In genomic region chr4:85828295-85828910, GRCh38 we compare ENCODE assay signal across 11 cellular contexts.
DNase-seq lines count a peak whose midpoint lies in the region; ATAC-seq, FAIRE-seq and TF ChIP-seq lines count a peak whose summit lies in the region.
"Had no signal": no experiment of that assay in that cellular context is flagged by ENCODE, and none has a peak within 500 bp of the region (broad histone marks: within the 10 kb centered on the region; RNA-seq: fewer than 3 reads in every experiment).

No MANE protein-coding gene starts in this region.

- peak overlapping the region; percentile 82 to 86 (median 83) for H3K4me3 Mint-ChIP-seq in nephron
- H3K4me3 Mint-ChIP-seq in activated naive CD8-positive, alpha-beta T cell treated with anti-CD3 and anti-CD28 coated beads, Interleukin-2, amount 50 U/mL, for 24 hours: no peak overlapping the region
- H3K4me3 Mint-ChIP-seq: activated naive CD4-positive, alpha-beta T cell treated with anti-CD3 and anti-CD28 coated beads for 36 hours; B cell had no signal

- H3K4me1 Mint-ChIP-seq in nephron: peaks cover 83% of the 10 kb centered on the region
- H3K4me1 Mint-ChIP-seq in activated naive CD8-positive, alpha-beta T cell treated with anti-CD3 and anti-CD28 coated beads, Interleukin-2, amount 50 U/mL, for 24 hours: peaks cover 4% of the 10 kb centered on the region

- H3F3A ChIP-seq in PC-3 (ENCODE audit: low read length, unreplicated experiment): no peaks in the 10 kb centered on the region

- H3K9ac ChIP-seq in PC-3 (ENCODE audit: low read length): peak overlapping the region; percentile 41

- DNase-seq in A549 (ENCODE audit: low read depth in 1 of 2, low spot score in 1 of 2) (no peak), PC-3 (peak; percentile 43), epithelial cell of proximal tubule (ENCODE audit: low read depth) (no peak), GM12891 (ENCODE audit: insufficient read length, low spot score) (no peak), EL (no peak), SW480 (ENCODE audit: low spot score) (no peak)
- DNase-seq in activated naive CD8-positive, alpha-beta T cell treated with anti-CD3 and anti-CD28 coated beads, Interleukin-2, amount 50 U/mL, for 24 hours: no peak
- DNase-seq: activated naive CD4-positive, alpha-beta T cell treated with anti-CD3 and anti-CD28 coated beads for 36 hours; stimulated activated CD4-positive, alpha-beta T cell treated with anti-CD3 and anti-CD28 coated beads, Interleukin-12 subunit alpha, Interleukin-12 subunit beta, amount 100 ng/mL, for 4 hours had no signal

- BruUV-seq in PC-3 (replicated peaks; lab: Mats Ljungman, UMichigan): no TSS peak

- CTCF ChIA-PET in A549 (lab: Yijun Ruan, JAX) (interaction anchor here (1.5 to 2.9 kb wide), 3 partner anchors 32 to 141 kb away, joined by 3 to 9 read pairs (median 9); no protein-coding TSS in a partner anchor), PC-3 (lab: Charles Lee) (interaction anchor here (0.7 kb wide), 1 partner anchor 32 kb away, joined by 4 read pairs; no protein-coding TSS in a partner anchor)

- peak in 1 of 2 experiments; percentile 45; a peak in 1 of 6 replicates for ATAC-seq in A549
- 0 out of 2 replicates have a peak, but pooled peaks have one; percentile 30 for ATAC-seq in PC-3
- ATAC-seq in activated naive CD8-positive, alpha-beta T cell treated with anti-CD3 and anti-CD28 coated beads, Interleukin-2, amount 50 U/mL, for 24 hours: no peak

- no peaks in the 10 kb centered on the region for H3K36me3 Mint-ChIP-seq in nephron (ENCODE audit: low read depth)
- H3K36me3 Mint-ChIP-seq in activated naive CD8-positive, alpha-beta T cell treated with anti-CD3 and anti-CD28 coated beads, Interleukin-2, amount 50 U/mL, for 24 hours (ENCODE audit: low read depth): no peaks in the 10 kb centered on the region

- H3K79me2 ChIP-seq in PC-3 (ENCODE audit: low read length): no peaks in the 10 kb centered on the region

- 20% methylated on average over 7 of the region's 7 CpGs for WGBS in A549 (ENCODE audit: missing lambda C conversion rate)

- TF ChIP-seq POLR2A in A549 (IDR thresholded peaks at IDR 0.05; ENCODE audit: low read length): no peak
- TF ChIP-seq POLR2A in GM12891 (IDR thresholded peaks at IDR 0.05; ENCODE audit: low read depth, low read length): no peak

- peak overlapping the region; percentile 94 for H3K4me2 ChIP-seq in A549
- peak overlapping the region; percentile 85 for H3K4me2 ChIP-seq in PC-3 (ENCODE audit: low read length)

- intact Hi-C loops in PC-3 (cut with micrococcal nuclease): loop anchor here (5.0 to 10.0 kb wide), 2 partner anchors 34 to 216 kb away; no protein-coding TSS in a partner anchor

- H3K9me3 Mint-ChIP-seq in nephron: no peaks in the 10 kb centered on the region
- H3K9me3 Mint-ChIP-seq in activated naive CD8-positive, alpha-beta T cell treated with anti-CD3 and anti-CD28 coated beads, Interleukin-2, amount 50 U/mL, for 24 hours: no peaks in the 10 kb centered on the region
- H3K9me3 Mint-ChIP-seq: activated naive CD4-positive, alpha-beta T cell treated with anti-CD3 and anti-CD28 coated beads for 36 hours had no signal

- TF ChIP-seq EP300 in A549 (IDR thresholded peaks at IDR 0.05): no peak

- no peaks in the 10 kb centered on the region for H4K20me1 ChIP-seq in PC-3 (ENCODE audit: low read length)

- H2AFZ ChIP-seq in PC-3 (ENCODE audit: low read length): peak overlapping the region; percentile 33

- TF ChIP-seq CTCF in A549 (IDR thresholded peaks at IDR 0.05): no peak
- TF ChIP-seq CTCF in PC-3 (conservative IDR thresholded peaks at IDR 0.05; ENCODE audit: low read depth, low read length): no peak
- no peak for TF ChIP-seq CTCF in epithelial cell of proximal tubule (conservative IDR thresholded peaks at IDR 0.05; ENCODE audit: low read depth, low read length)
- TF ChIP-seq CTCF in nephron (IDR thresholded peaks at IDR 0.05; ENCODE audit: unreplicated experiment in 3 of 3): no peak

- H3K36me3 ChIP-seq in PC-3 (ENCODE audit: low read depth, low read length): no peaks in the 10 kb centered on the region

- peak overlapping the region; percentile 62 to 84 for H3K27ac ChIP-seq in A549
- H3K27ac ChIP-seq in PC-3 (ENCODE audit: low read length): peak overlapping the region; percentile 80

- H3K9me3 ChIP-seq in A549: no peaks in the 10 kb centered on the region
- no peaks in the 10 kb centered on the region for H3K9me3 ChIP-seq in PC-3 (ENCODE audit: low read length)

- no peaks in the 10 kb centered on the region for H3K27me3 ChIP-seq in PC-3 (ENCODE audit: low read length)

- POLR2A ChIA-PET in A549 (lab: Yijun Ruan, JAX) (interaction anchor here (0.7 kb wide), 1 partner anchor 22 kb away, joined by 3 read pairs; no protein-coding TSS in a partner anchor), PC-3 (lab: Charles Lee; ENCODE audit: unreplicated experiment) (interaction anchor here (0.5 kb wide), 1 partner anchor 52 kb away, joined by 3 read pairs; no protein-coding TSS in a partner anchor)

- H3K27ac Mint-ChIP-seq in nephron: peak overlapping the region; percentile 91 to 98 (median 96)
- no peak overlapping the region for H3K27ac Mint-ChIP-seq in activated naive CD8-positive, alpha-beta T cell treated with anti-CD3 and anti-CD28 coated beads, Interleukin-2, amount 50 U/mL, for 24 hours
- H3K27ac Mint-ChIP-seq: activated naive CD4-positive, alpha-beta T cell treated with anti-CD3 and anti-CD28 coated beads for 36 hours; B cell had no signal

- no peaks in the 10 kb centered on the region for H3K9me2 ChIP-seq in PC-3 (replicated peaks; ENCODE audit: low read length)

- no peaks in the 10 kb centered on the region for H3K27me3 Mint-ChIP-seq in nephron (ENCODE audit: low read depth)
- H3K27me3 Mint-ChIP-seq in activated naive CD8-positive, alpha-beta T cell treated with anti-CD3 and anti-CD28 coated beads, Interleukin-2, amount 50 U/mL, for 24 hours: no peaks in the 10 kb centered on the region
- H3K27me3 Mint-ChIP-seq: B cell had no signal

- H3K4me3 ChIP-seq in A549 (peak overlapping the region; percentile 35; the same call in 2 of the 3 replicates), PC-3 (ENCODE audit: low read length) (peak overlapping the region; percentile 61), epithelial cell of proximal tubule (ENCODE audit: low read depth, low read length) (peak overlapping the region; percentile 59)

- FAIRE-seq in A549 (lab: Jason Lieb, UNC) (no peak), GM12891 (lab: Jason Lieb, UNC) (no peak)

- no peak for TF ChIP-seq RAD21 in A549 (conservative IDR thresholded peaks at IDR 0.05 in 1 of 2, IDR thresholded peaks at IDR 0.05 in 1 of 2)

- H3K4me1 ChIP-seq in A549: peaks cover 48% of the 10 kb centered on the region
- H3K4me1 ChIP-seq in PC-3 (ENCODE audit: insufficient read depth, low read length): peaks cover 34% of the 10 kb centered on the region

TF ChIP-seq in A549, 52 proteins besides CTCF, POLR2A, EP300 and RAD21:
- TF ChIP-seq MYC (IDR thresholded peaks at IDR 0.05; ENCODE audit: borderline replicate concordance, low read length) (no peak), KDM5A (IDR thresholded peaks at IDR 0.05) (no peak), CEBPB (IDR thresholded peaks at IDR 0.05) (no peak), RFX5 (IDR thresholded peaks at IDR 0.05) (no peak)
TF ChIP-seq in A549: peak in this region for 0.

TF ChIP-seq in GM12891, 5 proteins besides CTCF, POLR2A, EP300 and RAD21:
- TF ChIP-seq SPI1 (IDR thresholded peaks at IDR 0.05; ENCODE audit: low read depth, low read length): no peak
- no peak for TF ChIP-seq POU2F2 (IDR thresholded peaks at IDR 0.05; ENCODE audit: low read depth, low read length)
- TF ChIP-seq POLR2AphosphoS5 (IDR thresholded peaks at IDR 0.05; ENCODE audit: low read depth, low read length): no peak
- TF ChIP-seq TAF1 (IDR thresholded peaks at IDR 0.05; ENCODE audit: low read depth, low read length): no peak
